Comparison of ENCODE assay signal across 27 cellular contexts in genomic region chr14:53016919-53017318, GRCh38.
"Had no signal": no experiment of that assay in that cellular context is flagged by ENCODE, and none has a peak within 500 bp of the region (broad histone marks: within the 10 kb centered on the region; RNA-seq: fewer than 3 reads in every experiment).

No MANE protein-coding gene starts in this region.

- H3K27ac ChIP-seq: adrenal gland, KMS-11, RWPE1, SJCRH30 had no signal

- H3K4me3 Mint-ChIP-seq: activated CD8-positive, alpha-beta T cell treated with anti-CD3 and anti-CD28 coated beads, Interleukin-2, amount 10 ng/mL, durations not matched to agents 7 days and 5 days; activated naive CD8-positive, alpha-beta T cell treated with anti-CD3 and anti-CD28 coated beads, Interleukin-2, amount 10 ng/mL, durations not matched to agents 7 days and 5 days; T-helper 2 cell treated with Interferon-gamma antibody and Interleukin-4, amounts not matched to agents 5 μg/mL and 100 μg/mL, for 36 hours had no signal

- H3K9me3 Mint-ChIP-seq: T-helper 2 cell treated with Interferon-gamma antibody and Interleukin-4, amounts not matched to agents 5 μg/mL and 100 μg/mL, for 36 hours had no signal

- H3K9me3 ChIP-seq: adrenal gland, MG63, SJCRH30 had no signal

- H3K4me3 ChIP-seq: adrenal gland, MG63, SJCRH30 had no signal

- H3K27ac Mint-ChIP-seq: activated CD8-positive, alpha-beta T cell treated with anti-CD3 and anti-CD28 coated beads, Interleukin-2, amount 10 ng/mL, durations not matched to agents 7 days and 5 days; activated naive CD8-positive, alpha-beta T cell treated with anti-CD3 and anti-CD28 coated beads, Interleukin-2, amount 10 ng/mL, durations not matched to agents 7 days and 5 days; T-helper 2 cell treated with Interferon-gamma antibody and Interleukin-4, amounts not matched to agents 5 μg/mL and 100 μg/mL, for 36 hours had no signal

- H3K36me3 ChIP-seq: adrenal gland, MG63, SJCRH30 had no signal

- H3K4me1 Mint-ChIP-seq: activated naive CD8-positive, alpha-beta T cell treated with anti-CD3 and anti-CD28 coated beads, Interleukin-2, amount 10 ng/mL, durations not matched to agents 7 days and 5 days had no signal

- ATAC-seq: activated CD4-positive, CD25-positive, alpha-beta regulatory T cell treated with anti-CD3 and anti-CD28 coated beads, Interleukin-2, amount 50 U/mL, for 24 hours; activated CD8-positive, alpha-beta T cell treated with anti-CD3 and anti-CD28 coated beads, Interleukin-2, amount 10 ng/mL, durations not matched to agents 7 days and 5 days; Panc1; SK-N-SH treated with all-trans-retinoic acid at 6 μM for 48 hours had no signal

- H3K4me1 ChIP-seq: adrenal gland had no signal

- H3K4me2 ChIP-seq: KMS-11 had no signal

- H3K27me3 ChIP-seq: adrenal gland, MG63, SJCRH30 had no signal

- DNase-seq: activated CD4-positive, alpha-beta T cell treated with anti-CD3 and anti-CD28 coated beads for 4 hours; activated CD8-positive, alpha-beta memory T cell treated with anti-CD3 and anti-CD28 coated beads, Interleukin-2, amount 50 U/mL, for 48 hours; activated CD8-positive, alpha-beta T cell treated with anti-CD3 and anti-CD28 coated beads, Interleukin-2, amount 10 ng/mL, durations not matched to agents 7 days and 5 days; activated naive CD4-positive, alpha-beta T cell treated with anti-CD3 and anti-CD28 coated beads, Interleukin-2, amount 50 U/mL, for 16 hours; activated naive CD8-positive, alpha-beta T cell treated with anti-CD3 and anti-CD28 coated beads, Interleukin-2, amount 10 ng/mL, durations not matched to agents 7 days and 5 days; activated T-cell treated with anti-CD3 and anti-CD28 coated beads, Interleukin-2, amount 50 U/mL, for 1 hour; adrenal gland; anterior cingulate cortex; MG63; MV-4-11; NCI-H1092 treated with DMSO at 0.1 percent for 48 hours; NCI-H1417 treated with DMSO at 0.1 percent for 48 hours; NCI-H1694; NCI-H2029 treated with DMSO at 0.1 percent for 48 hours; NCI-H345; NCI-H510A; NCI-H526 treated with DMSO at 0.1 percent for 48 hours; NCI-H82; Right ventricle myocardium superior; SJCRH30; SW 1271 had no signal

- H3K9ac ChIP-seq: KMS-11 had no signal
